Comparison of ENCODE assay signal across 28 cellular contexts in the genomic region with DNA sequence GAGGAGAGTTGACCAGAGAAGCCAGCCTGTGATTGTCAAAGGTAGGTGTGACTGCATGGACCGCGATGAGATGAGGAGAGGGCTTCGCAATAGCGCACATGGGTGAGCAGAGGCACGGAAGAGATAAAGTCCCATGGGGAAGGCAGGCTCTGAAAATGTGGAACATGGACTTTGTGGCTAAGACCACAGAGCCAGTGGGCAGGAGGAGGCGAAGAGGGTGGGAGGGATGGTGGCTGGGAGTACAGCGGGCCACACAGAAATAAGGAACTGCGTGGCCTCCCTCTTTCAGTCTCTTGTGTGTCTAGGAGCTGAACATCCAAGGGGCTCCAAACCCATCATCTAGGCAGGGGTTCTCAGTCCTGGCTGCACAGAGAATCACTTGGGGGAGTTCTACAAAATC.
"Had no signal": no experiment of that assay in that cellular context is flagged by ENCODE, and none has a peak within 500 bp of the region (broad histone marks: within the 10 kb centered on the region; RNA-seq: fewer than 3 reads in every experiment).

No MANE protein-coding gene starts in this region.

- H3K27ac ChIP-seq: coronary artery, esophagus muscularis mucosa, foreskin keratinocyte, gastroesophageal sphincter, heart left ventricle, hepatocyte, left lung, neural progenitor cell, parathyroid adenoma, stomach, thyroid gland had no signal

- H3K27me3 ChIP-seq: esophagus muscularis mucosa, foreskin keratinocyte, gastroesophageal sphincter, heart left ventricle, hepatocyte, left lung, neural progenitor cell, stomach, thyroid gland had no signal

- H3K4me1 ChIP-seq: esophagus muscularis mucosa, foreskin keratinocyte, gastroesophageal sphincter, heart left ventricle, left lung, neural progenitor cell, parathyroid adenoma, stomach had no signal

- DNase-seq: dermis blood vessel endothelial cell; effector memory CD4-positive, alpha-beta T cell; foreskin keratinocyte; heart left ventricle; left cardiac atrium; left lung; mesenchymal stem cell; mucosa of descending colon; naive B cell; stimulated activated CD4-positive, alpha-beta T cell treated with anti-CD3 and anti-CD28 coated beads, Interleukin-12 subunit alpha, Interleukin-12 subunit beta, amount 100 ng/mL, for 4 hours; stimulated activated CD4-positive, alpha-beta T cell treated with anti-CD3 and anti-CD28 coated beads, Interleukin-2, amount 100 ng/mL, for 24 hours; stimulated activated CD4-positive, alpha-beta T cell treated with anti-CD3 and anti-CD28 coated beads, Interleukin-4, amount 100 ng/mL, for 24 hours; stimulated activated naive CD4-positive, alpha-beta T cell treated with Interleukin-2 at 50 U/mL for 16 hours; stomach; thyroid gland; trophoblast cell had no signal

- H3K9me3 Mint-ChIP-seq: mesothelial cell of epicardium, neural progenitor cell had no signal

- H3K4me1 Mint-ChIP-seq: stimulated activated effector memory CD8-positive, alpha-beta T cell treated with anti-CD3 and anti-CD28 coated beads, Interleukin-12 subunit alpha, Interleukin-12 subunit beta, amount 100 ng/mL, for 72 hours had no signal

- H3K9me3 ChIP-seq: esophagus muscularis mucosa, gastroesophageal sphincter, heart left ventricle, left lung, mucosa of descending colon, stomach, thyroid gland had no signal

- H3K27me3 Mint-ChIP-seq: natural killer cell treated with Interleukin-12 subunit alpha and Interleukin-12 subunit beta and Interleukin-15 and Interleukin-18, amount 100 ng/mL, for 72 hours; progenitor cell of endocrine pancreas had no signal

- H3K4me3 Mint-ChIP-seq: mesothelial cell of epicardium; naive B cell; natural killer cell treated with Interleukin-12 subunit alpha and Interleukin-12 subunit beta and Interleukin-15 and Interleukin-18, amount 100 ng/mL, for 72 hours; neural progenitor cell; stimulated activated effector memory CD8-positive, alpha-beta T cell treated with anti-CD3 and anti-CD28 coated beads, Interleukin-12 subunit alpha, Interleukin-12 subunit beta, amount 100 ng/mL, for 72 hours had no signal

- H3K4me3 ChIP-seq: coronary artery, esophagus muscularis mucosa, gastroesophageal sphincter, heart left ventricle, hepatocyte, left lung, mucosa of descending colon, neural progenitor cell, smooth muscle cell, stomach, thyroid gland had no signal

- H3K36me3 Mint-ChIP-seq: mesothelial cell of epicardium; naive B cell; natural killer cell treated with Interleukin-12 subunit alpha and Interleukin-12 subunit beta and Interleukin-15 and Interleukin-18, amount 100 ng/mL, for 72 hours; neural progenitor cell; stimulated activated effector memory CD8-positive, alpha-beta T cell treated with anti-CD3 and anti-CD28 coated beads, Interleukin-12 subunit alpha, Interleukin-12 subunit beta, amount 100 ng/mL, for 72 hours had no signal

- H3K9ac ChIP-seq: neural progenitor cell, parathyroid adenoma had no signal

- H3K4me2 ChIP-seq: hepatocyte, neural progenitor cell, smooth muscle cell had no signal

- H3K27ac Mint-ChIP-seq: mesothelial cell of epicardium; naive B cell; natural killer cell treated with Interleukin-12 subunit alpha and Interleukin-12 subunit beta and Interleukin-15 and Interleukin-18, amount 100 ng/mL, for 72 hours; neural progenitor cell; progenitor cell of endocrine pancreas; stimulated activated effector memory CD8-positive, alpha-beta T cell treated with anti-CD3 and anti-CD28 coated beads, Interleukin-12 subunit alpha, Interleukin-12 subunit beta, amount 100 ng/mL, for 72 hours had no signal

- ATAC-seq: foreskin keratinocyte; gastroesophageal sphincter; heart left ventricle; left cardiac atrium; left lung; mucosa of descending colon; natural killer cell treated with Interleukin-12 subunit alpha and Interleukin-12 subunit beta and Interleukin-15 and Interleukin-18, amount 100 ng/mL, for 72 hours; sciatic nerve; stimulated activated effector memory CD8-positive, alpha-beta T cell treated with anti-CD3 and anti-CD28 coated beads, Interleukin-12 subunit alpha, Interleukin-12 subunit beta, amount 100 ng/mL, for 72 hours had no signal

- H3K36me3 ChIP-seq: esophagus muscularis mucosa, gastroesophageal sphincter, heart left ventricle, left lung, neural progenitor cell, stomach, thyroid gland had no signal
